Comparison of ENCODE assay signal across 1 cellular context in genomic region chr6:30828027-30828962, GRCh38.
A peak's percentile ranks its signal among the peaks of the same experiment; 100 is the strongest.
TF ChIP-seq lines count a peak whose summit lies in the region.

No MANE protein-coding gene starts in this region.

TF ChIP-seq in HepG2, 621 proteins besides CTCF, POLR2A, EP300 and RAD21 (continued from another document and continues in another):
- TF ChIP-seq ZFP1 (CRISPR knock-in tag; IDR thresholded peaks at IDR 0.05) (0 out of 2 replicates have a peak, but pooled peaks have one; percentile 22), SMAD9 (CRISPR knock-in tag; IDR thresholded peaks at IDR 0.05) (0 out of 2 replicates have a peak, but pooled peaks have one; percentile 41), ZSCAN25 (CRISPR knock-in tag; IDR thresholded peaks at IDR 0.05) (peak; percentile 52; the same call in 1 of the 2 replicates), NFKBIZ (CRISPR knock-in tag; IDR thresholded peaks at IDR 0.05) (0 out of 2 replicates have a peak, but pooled peaks have one; percentile 15), NFE2L1 (CRISPR knock-in tag; IDR thresholded peaks at IDR 0.05; ENCODE audit: borderline replicate concordance) (peak; percentile 81), IRF9 (CRISPR knock-in tag; IDR thresholded peaks at IDR 0.05; ENCODE audit: borderline replicate concordance) (peak; percentile 80), ZFP91 (CRISPR knock-in tag; IDR thresholded peaks at IDR 0.05; ENCODE audit: borderline replicate concordance) (peak; percentile 50; the same call in 1 of the 2 replicates), HIVEP1 (CRISPR knock-in tag; IDR thresholded peaks at IDR 0.05) (no peak), MAF1 (CRISPR knock-in tag; IDR thresholded peaks at IDR 0.05; ENCODE audit: borderline replicate concordance) (no peak), ZNF282 (IDR thresholded peaks at IDR 0.05; ENCODE audit: partially characterized antibody) (no peak), THRA (CRISPR knock-in tag; IDR thresholded peaks at IDR 0.05; ENCODE audit: borderline replicate concordance) (peak; percentile 72; the same call in 1 of the 2 replicates), NR0B2 (CRISPR knock-in tag; IDR thresholded peaks at IDR 0.05) (0 out of 2 replicates have a peak, but pooled peaks have one; percentile 15), ZHX2 (IDR thresholded peaks at IDR 0.05; ENCODE audit: low read depth) (no peak; the same call in 1 of the 2 replicates), ZHX2 (CRISPR knock-in tag; IDR thresholded peaks at IDR 0.05; ENCODE audit: borderline replicate concordance) (no peak), ZNF451 (CRISPR knock-in tag; IDR thresholded peaks at IDR 0.05) (no peak; the same call in 1 of the 2 replicates), ZNF792 (CRISPR knock-in tag; IDR thresholded peaks at IDR 0.05) (peak; percentile 45; the same call in 1 of the 2 replicates), ZNF367 (CRISPR knock-in tag; IDR thresholded peaks at IDR 0.05; ENCODE audit: borderline replicate concordance) (no peak), PHF8 (CRISPR knock-in tag; IDR thresholded peaks at IDR 0.05) (peak; percentile 34; the same call in 1 of the 2 replicates), TIGD3 (CRISPR knock-in tag; IDR thresholded peaks at IDR 0.05; ENCODE audit: borderline replicate concordance) (no peak), CBX5 (CRISPR knock-in tag; IDR thresholded peaks at IDR 0.05; ENCODE audit: borderline replicate concordance) (peak; percentile 85; the same call in 1 of the 2 replicates), YEATS2 (CRISPR knock-in tag; IDR thresholded peaks at IDR 0.05; ENCODE audit: borderline replicate concordance) (no peak), RERE (CRISPR knock-in tag; IDR thresholded peaks at IDR 0.05; ENCODE audit: low read depth) (no peak), ZNF784 (CRISPR knock-in tag; IDR thresholded peaks at IDR 0.05; ENCODE audit: borderline replicate concordance) (peak; percentile 58; the same call in 1 of the 2 replicates), ZNF224 (CRISPR knock-in tag; IDR thresholded peaks at IDR 0.05) (no peak), TAF1 (CRISPR knock-in tag; IDR thresholded peaks at IDR 0.05) (0 out of 2 replicates have a peak, but pooled peaks have one; percentile 28), SAFB2 (CRISPR knock-in tag; IDR thresholded peaks at IDR 0.05; ENCODE audit: borderline replicate concordance, low read depth) (peak; percentile 22; the same call in 1 of the 2 replicates), DMAP1 (CRISPR knock-in tag; IDR thresholded peaks at IDR 0.05) (peak; percentile 51), XRCC5 (optimal IDR thresholded peaks at IDR 0.05; ENCODE audit: low read length) (peak; percentile 38), NFATC3 (CRISPR knock-in tag; IDR thresholded peaks at IDR 0.05) (peak; percentile 77; the same call in 1 of the 2 replicates), DPF2 (CRISPR knock-in tag; IDR thresholded peaks at IDR 0.05; ENCODE audit: borderline replicate concordance, low read depth) (peak; percentile 53; the same call in 1 of the 2 replicates), ZNF335 (CRISPR knock-in tag; IDR thresholded peaks at IDR 0.05) (peak; percentile 70; the same call in 1 of the 2 replicates), ZNF512B (CRISPR knock-in tag; IDR thresholded peaks at IDR 0.05; ENCODE audit: borderline replicate concordance) (no peak), ZNF883 (CRISPR knock-in tag; IDR thresholded peaks at IDR 0.05; ENCODE audit: not compliant biosample characterization) (peak; percentile 75)
